In genomic region chr12:32367381-32367780, GRCh38 we compare ENCODE assay signal across 14 cellular contexts. TPM values are rescaled to one million over a fixed set of nuclear protein-coding genes. Genes with fewer than 3 reads are reported as not detected.
DNase-seq lines count a peak whose midpoint lies in the region; TF ChIP-seq lines count a peak whose summit lies in the region.
"Had no signal": no experiment of that assay in that cellular context is flagged by ENCODE, and none has a peak within 500 bp of the region (broad histone marks: within the 10 kb centered on the region; RNA-seq: fewer than 3 reads in every experiment).

No MANE protein-coding gene starts in this region.

- DNase-seq in Karpas-422: peak; percentile 32
- DNase-seq in astrocyte of the hippocampus (ENCODE audit: low read depth, low spot score): peak; percentile 2
- peak; percentile 17 for DNase-seq in hepatocyte (ENCODE audit: low spot score)
- peak; percentile 29 for DNase-seq in renal cortical epithelial cell (ENCODE audit: low read depth)
- no peak for DNase-seq in NCI-H226
- no peak for DNase-seq in right atrium auricular region (ENCODE audit: low spot score)
- DNase-seq in medulla oblongata (ENCODE audit: extremely low spot score): no peak
- DNase-seq: CD8-positive, alpha-beta T cell; GF-D8; GM23248; NCI-H1048; NCI-H1694 treated with DMSO at 0.1 percent for 48 hours; NCI-H510A; RPMI8226 had no signal

- H2AFZ ChIP-seq in Karpas-422 (ENCODE audit: low read length): no peak overlapping the region
- H2AFZ ChIP-seq in hepatocyte: no peak overlapping the region
- H2AFZ ChIP-seq: GM23248 had no signal

- H3K27me3 ChIP-seq in Karpas-422 (ENCODE audit: low read length) (no peaks in the 10 kb centered on the region), hepatocyte (no peaks in the 10 kb centered on the region), right atrium auricular region (no peaks in the 10 kb centered on the region)

- H3K4me2 ChIP-seq in Karpas-422 (ENCODE audit: low read depth, low read length, poor library complexity, severe bottlenecking) (no peak overlapping the region), hepatocyte (no peak overlapping the region)

- H3K9me3 ChIP-seq in Karpas-422 (ENCODE audit: low read length): no peaks in the 10 kb centered on the region
- H3K9me3 ChIP-seq in hepatocyte (ENCODE audit: low read depth): no peaks in the 10 kb centered on the region
- H3K9me3 ChIP-seq in right atrium auricular region: no peaks in the 10 kb centered on the region

- H3K36me3 ChIP-seq in Karpas-422 (ENCODE audit: insufficient read depth, low read length): no peaks in the 10 kb centered on the region
- H3K36me3 ChIP-seq in hepatocyte (replicated peaks; ENCODE audit: insufficient read depth, low read depth): no peaks in the 10 kb centered on the region
- H3K36me3 ChIP-seq in right atrium auricular region: no peaks in the 10 kb centered on the region

- TF ChIP-seq CTCF in hepatocyte (IDR thresholded peaks at IDR 0.05; ENCODE audit: poor library complexity): no peak
- TF ChIP-seq CTCF in right atrium auricular region (IDR thresholded peaks at IDR 0.05): no peak

- H3K4me1 ChIP-seq in Karpas-422 (ENCODE audit: low read length) (no peaks in the 10 kb centered on the region), hepatocyte (ENCODE audit: insufficient read depth) (no peaks in the 10 kb centered on the region), right atrium auricular region (no peaks in the 10 kb centered on the region)

- H3K9ac ChIP-seq in Karpas-422 (ENCODE audit: low read length): no peak overlapping the region
- H3K9ac ChIP-seq: GM23248 had no signal

- H3K79me2 ChIP-seq in Karpas-422 (ENCODE audit: low read length): no peaks in the 10 kb centered on the region
- no peaks in the 10 kb centered on the region for H3K79me2 ChIP-seq in hepatocyte

- H4K20me1 ChIP-seq in Karpas-422 (ENCODE audit: insufficient read depth, low read depth, low read length): no peaks in the 10 kb centered on the region
- no peaks in the 10 kb centered on the region for H4K20me1 ChIP-seq in hepatocyte (ENCODE audit: insufficient read depth, poor library complexity, severe bottlenecking)

- H3K4me3 ChIP-seq in Karpas-422 (ENCODE audit: low read length) (no peak overlapping the region), hepatocyte (no peak overlapping the region), right atrium auricular region (no peak overlapping the region)
- H3K4me3 ChIP-seq: GM23248 had no signal

- 60% methylated on average over 4 of the region's 4 CpGs for WGBS in hepatocyte (ENCODE audit: low lambda C conversion rate, missing lambda C conversion rate)

- H3K27ac ChIP-seq in Karpas-422 (ENCODE audit: low read length) (no peak overlapping the region), hepatocyte (no peak overlapping the region), right atrium auricular region (no peak overlapping the region)
- H3K27ac ChIP-seq: GM23248 had no signal

- H3K9me2 ChIP-seq in Karpas-422 (replicated peaks; ENCODE audit: insufficient read depth, low read length) (no peaks in the 10 kb centered on the region), hepatocyte (replicated peaks; ENCODE audit: insufficient read depth) (no peaks in the 10 kb centered on the region)

RNA-seq across cellular contexts. Expression of gene FGD4, which starts 32.0 kb away (rescaled TPM):
- 0.11 TPM in 1 of 2 replicates, not detected in the other for total RNA-seq in Karpas-422 (2014; rRNA removed; shearing (Covaris generic); ENCODE audit: low replicate concordance)
- total RNA-seq in hepatocyte: 38.3 and 41.5 TPM in 2 replicates
- polyA plus RNA-seq in hepatocyte: 15.2 and 17.1 TPM in 2 replicates
- total RNA-seq in renal cortical epithelial cell: 30.6 and 65.2 TPM in 2 replicates
- 10 to 100 TPM; 13.5 to 16.2 TPM for total RNA-seq in right atrium auricular region

Comparison
In these comparisons a context has a peak if more than half of its experiments do, and no peak if none do; other contexts are left out.
1. DNase-seq: peak in Karpas-422 (single experiment), astrocyte of the hippocampus (single experiment), hepatocyte (single experiment) and renal cortical epithelial cell (single experiment); none in NCI-H226 (single experiment), right atrium auricular region (single experiment) and medulla oblongata (single experiment).
2. RNA of gene FGD4, which starts 32.0 kb away (total RNA-seq): 30.6 to 65.2 TPM in renal cortical epithelial cell, 38.3 to 41.5 TPM in hepatocyte and 13.5 to 16.2 TPM in right atrium auricular region; 0.11 TPM in Karpas-422; every median in the first group is over 10 times any median in the second.